In genomic region chr19:29976151-29976943, GRCh38 we compare ENCODE assay signal across 21 cellular contexts.
"Had no signal": no experiment of that assay in that cellular context is flagged by ENCODE, and none has a peak within 500 bp of the region (broad histone marks: within the 10 kb centered on the region; RNA-seq: fewer than 3 reads in every experiment).

No MANE protein-coding gene starts in this region.

- ATAC-seq: activated CD8-positive, alpha-beta T cell treated with anti-CD3 and anti-CD28 coated beads, Interleukin-2, amount 10 ng/mL, durations not matched to agents 7 days and 5 days; foreskin keratinocyte; psoas muscle; right cardiac atrium; stimulated activated naive CD8-positive, alpha-beta T cell treated with anti-CD3 and anti-CD28 coated beads, Interleukin-15, Interleukin-2, amounts not matched to agents 100 U/mL and 50 U/mL, for 24 hours had no signal

- H3K27me3 ChIP-seq: ascending aorta, colonic mucosa, foreskin keratinocyte, transverse colon, vagina had no signal

- H3K4me1 ChIP-seq: colonic mucosa, foreskin keratinocyte had no signal

- H3K36me3 ChIP-seq: ascending aorta, colonic mucosa, left ventricle myocardium inferior, transverse colon, vagina had no signal

- H3K9me3 Mint-ChIP-seq: activated CD4-positive, alpha-beta T cell treated with anti-CD3 and anti-CD28 coated beads, Interleukin-2, amount 10 ng/mL, durations not matched to agents 24 days and 14 days; activated naive CD4-positive, alpha-beta T cell treated with anti-CD3 and anti-CD28 coated beads, Interleukin-2, amount 10 ng/mL, durations not matched to agents 7 days and 5 days; activated T-cell treated with anti-CD3 and anti-CD28 coated beads, Interleukin-2, amount 50 U/mL, for 24 hours; central memory CD8-positive, alpha-beta T cell had no signal

- H3K9me3 ChIP-seq: ascending aorta, colonic mucosa, left ventricle myocardium inferior, psoas muscle, transverse colon, vagina had no signal

- H3K4me3 ChIP-seq: ascending aorta, colonic mucosa, left ventricle myocardium inferior, psoas muscle, skin epidermis, transverse colon, vagina had no signal

- H3K4me3 Mint-ChIP-seq: activated CD4-positive, alpha-beta T cell treated with anti-CD3 and anti-CD28 coated beads, Interleukin-2, amount 10 ng/mL, durations not matched to agents 24 days and 14 days; activated CD8-positive, alpha-beta T cell treated with anti-CD3 and anti-CD28 coated beads, Interleukin-2, amount 10 ng/mL, durations not matched to agents 7 days and 5 days; activated naive CD4-positive, alpha-beta T cell treated with anti-CD3 and anti-CD28 coated beads, Interleukin-2, amount 10 ng/mL, durations not matched to agents 7 days and 5 days; activated T-cell treated with anti-CD3 and anti-CD28 coated beads, Interleukin-2, amount 50 U/mL, for 24 hours; central memory CD8-positive, alpha-beta T cell had no signal

- H3K27ac Mint-ChIP-seq: activated CD4-positive, alpha-beta T cell treated with anti-CD3 and anti-CD28 coated beads, Interleukin-2, amount 10 ng/mL, durations not matched to agents 24 days and 14 days; activated CD8-positive, alpha-beta T cell treated with anti-CD3 and anti-CD28 coated beads, Interleukin-2, amount 10 ng/mL, durations not matched to agents 7 days and 5 days; activated naive CD4-positive, alpha-beta T cell treated with anti-CD3 and anti-CD28 coated beads, Interleukin-2, amount 10 ng/mL, durations not matched to agents 7 days and 5 days; activated T-cell treated with anti-CD3 and anti-CD28 coated beads, Interleukin-2, amount 50 U/mL, for 24 hours; naive B cell had no signal

- DNase-seq: activated CD4-positive, alpha-beta T cell treated with anti-CD3 and anti-CD28 coated beads, Interleukin-2, amount 10 ng/mL, durations not matched to agents 24 days and 14 days; activated CD8-positive, alpha-beta T cell treated with anti-CD3 and anti-CD28 coated beads, Interleukin-2, amount 10 ng/mL, durations not matched to agents 7 days and 5 days; activated naive CD4-positive, alpha-beta T cell treated with anti-CD3 and anti-CD28 coated beads, Interleukin-2, amount 10 ng/mL, durations not matched to agents 7 days and 5 days; activated T-cell treated with anti-CD3 and anti-CD28 coated beads, Interleukin-2, amount 50 U/mL, for 24 hours; colonic mucosa; foreskin keratinocyte; glutamatergic neuron; hypothalamus; islet precursor cell; left ventricle myocardium inferior; mammary epithelial cell; naive B cell; psoas muscle; right cardiac atrium; stimulated activated naive CD8-positive, alpha-beta T cell treated with anti-CD3 and anti-CD28 coated beads, Interleukin-15, Interleukin-2, amounts not matched to agents 100 U/mL and 50 U/mL, for 24 hours; T-helper 9 cell; transverse colon had no signal

- H3K27me3 Mint-ChIP-seq: activated CD4-positive, alpha-beta T cell treated with anti-CD3 and anti-CD28 coated beads, Interleukin-2, amount 10 ng/mL, durations not matched to agents 24 days and 14 days; activated naive CD4-positive, alpha-beta T cell treated with anti-CD3 and anti-CD28 coated beads, Interleukin-2, amount 10 ng/mL, durations not matched to agents 7 days and 5 days; activated T-cell treated with anti-CD3 and anti-CD28 coated beads, Interleukin-2, amount 50 U/mL, for 24 hours; central memory CD8-positive, alpha-beta T cell; naive B cell had no signal

- H3K27ac ChIP-seq: ascending aorta, colonic mucosa, foreskin keratinocyte, left ventricle myocardium inferior, psoas muscle, skin epidermis, transverse colon, vagina had no signal
